11 cellular contexts compared by ENCODE assay signal in genomic region chr7:86644282-86645173, GRCh38. TPM values are rescaled to one million over a fixed set of nuclear protein-coding genes. Genes with fewer than 3 reads are reported as not detected.
DNase-seq lines count a peak whose midpoint lies in the region.
"Had no signal": no experiment of that assay in that cellular context is flagged by ENCODE, and none has a peak within 500 bp of the region (broad histone marks: within the 10 kb centered on the region; RNA-seq: fewer than 3 reads in every experiment).

No MANE protein-coding gene starts in this region.

- H3K9me3 ChIP-seq in NT2/D1 (ENCODE audit: insufficient read depth, low read length) = no peaks in the 10 kb centered on the region
- no peaks in the 10 kb centered on the region for H3K9me3 ChIP-seq in muscle layer of colon (ENCODE audit: low read length)

- H3K4me1 ChIP-seq in NT2/D1 (ENCODE audit: insufficient read depth, insufficient read length) = no peaks in the 10 kb centered on the region
- peaks cover 11% of the 10 kb centered on the region for H3K4me1 ChIP-seq in muscle layer of colon (ENCODE audit: insufficient read depth, low read length)

- H3K36me3 ChIP-seq in NT2/D1 (ENCODE audit: insufficient read depth, insufficient read length, low read length) = no peaks in the 10 kb centered on the region
- no peaks in the 10 kb centered on the region for H3K36me3 ChIP-seq in muscle layer of colon (ENCODE audit: insufficient read depth, low read length)

- DNase-seq in NT2/D1 (ENCODE audit: low read depth, low spot score) (no peak), globus pallidus (ENCODE audit: low spot score) (peak; percentile 76)
- DNase-seq in activated CD4-positive, CD25-positive, alpha-beta regulatory T cell treated with anti-CD3 and anti-CD28 coated beads, Interleukin-2, amount 50 U/mL, for 72 hours = no peak
- DNase-seq in NK-92 treated with Interleukin-12 subunit alpha and Interleukin-12 subunit beta, amount 100 ng/mL, for 24 hours (lab: John Stamatoyannopoulos, UW) = no peak
- DNase-seq in activated naive CD4-positive, alpha-beta T cell treated with Interleukin-2 at 50 U/mL for 16 hours = no peak
- no peak for DNase-seq in stimulated activated naive CD4-positive, alpha-beta T cell (lab: John Stamatoyannopoulos, UW)
- DNase-seq: Kasumi-1, natural killer cell had no signal

- H3K9ac ChIP-seq in NT2/D1 (ENCODE audit: insufficient read length, low read depth) (peak overlapping the region; percentile 56), muscle layer of colon (ENCODE audit: low read length) (no peak overlapping the region)

- no peak overlapping the region for H3K27ac ChIP-seq in muscle layer of colon (ENCODE audit: low read depth, low read length)
- H3K27ac ChIP-seq in temporal lobe (ENCODE audit: low read depth, low read length) = peak overlapping the region; percentile 97

- H3K27me3 ChIP-seq in NT2/D1 (ENCODE audit: insufficient read depth, insufficient read length) = peaks cover 28% of the 10 kb centered on the region
- H3K27me3 ChIP-seq in muscle layer of colon (ENCODE audit: control insufficient read depth in 1 of 2, insufficient read depth in 2 of 2, low read length in 2 of 2) = peaks cover 7 to 21% of the 10 kb centered on the region in 2 donors

- H3K4me3 ChIP-seq in NT2/D1 (ENCODE audit: insufficient read length, low read depth) (peak overlapping the region; percentile 57), muscle layer of colon (ENCODE audit: low read depth in 1 of 2, low read length in 2 of 2) (peak overlapping the region; percentile 15 to 39)

RNA-seq across cellular contexts. Expression of gene GRM3, which starts 0.8 kb away (rescaled TPM):
- 86.5 TPM for total RNA-seq in temporal lobe
- total RNA-seq: esophagus mucosa, natural killer cell had no signal
